In genomic region chr14:34003691-34004090, GRCh38 we compare ENCODE assay signal across 1 cellular context.
TF ChIP-seq lines count a peak whose summit lies in the region.

No MANE protein-coding gene starts in this region.

TF ChIP-seq in K562, 482 proteins besides CTCF, POLR2A, EP300 and RAD21 (continued from another document):
- TF ChIP-seq, protein P1, sequence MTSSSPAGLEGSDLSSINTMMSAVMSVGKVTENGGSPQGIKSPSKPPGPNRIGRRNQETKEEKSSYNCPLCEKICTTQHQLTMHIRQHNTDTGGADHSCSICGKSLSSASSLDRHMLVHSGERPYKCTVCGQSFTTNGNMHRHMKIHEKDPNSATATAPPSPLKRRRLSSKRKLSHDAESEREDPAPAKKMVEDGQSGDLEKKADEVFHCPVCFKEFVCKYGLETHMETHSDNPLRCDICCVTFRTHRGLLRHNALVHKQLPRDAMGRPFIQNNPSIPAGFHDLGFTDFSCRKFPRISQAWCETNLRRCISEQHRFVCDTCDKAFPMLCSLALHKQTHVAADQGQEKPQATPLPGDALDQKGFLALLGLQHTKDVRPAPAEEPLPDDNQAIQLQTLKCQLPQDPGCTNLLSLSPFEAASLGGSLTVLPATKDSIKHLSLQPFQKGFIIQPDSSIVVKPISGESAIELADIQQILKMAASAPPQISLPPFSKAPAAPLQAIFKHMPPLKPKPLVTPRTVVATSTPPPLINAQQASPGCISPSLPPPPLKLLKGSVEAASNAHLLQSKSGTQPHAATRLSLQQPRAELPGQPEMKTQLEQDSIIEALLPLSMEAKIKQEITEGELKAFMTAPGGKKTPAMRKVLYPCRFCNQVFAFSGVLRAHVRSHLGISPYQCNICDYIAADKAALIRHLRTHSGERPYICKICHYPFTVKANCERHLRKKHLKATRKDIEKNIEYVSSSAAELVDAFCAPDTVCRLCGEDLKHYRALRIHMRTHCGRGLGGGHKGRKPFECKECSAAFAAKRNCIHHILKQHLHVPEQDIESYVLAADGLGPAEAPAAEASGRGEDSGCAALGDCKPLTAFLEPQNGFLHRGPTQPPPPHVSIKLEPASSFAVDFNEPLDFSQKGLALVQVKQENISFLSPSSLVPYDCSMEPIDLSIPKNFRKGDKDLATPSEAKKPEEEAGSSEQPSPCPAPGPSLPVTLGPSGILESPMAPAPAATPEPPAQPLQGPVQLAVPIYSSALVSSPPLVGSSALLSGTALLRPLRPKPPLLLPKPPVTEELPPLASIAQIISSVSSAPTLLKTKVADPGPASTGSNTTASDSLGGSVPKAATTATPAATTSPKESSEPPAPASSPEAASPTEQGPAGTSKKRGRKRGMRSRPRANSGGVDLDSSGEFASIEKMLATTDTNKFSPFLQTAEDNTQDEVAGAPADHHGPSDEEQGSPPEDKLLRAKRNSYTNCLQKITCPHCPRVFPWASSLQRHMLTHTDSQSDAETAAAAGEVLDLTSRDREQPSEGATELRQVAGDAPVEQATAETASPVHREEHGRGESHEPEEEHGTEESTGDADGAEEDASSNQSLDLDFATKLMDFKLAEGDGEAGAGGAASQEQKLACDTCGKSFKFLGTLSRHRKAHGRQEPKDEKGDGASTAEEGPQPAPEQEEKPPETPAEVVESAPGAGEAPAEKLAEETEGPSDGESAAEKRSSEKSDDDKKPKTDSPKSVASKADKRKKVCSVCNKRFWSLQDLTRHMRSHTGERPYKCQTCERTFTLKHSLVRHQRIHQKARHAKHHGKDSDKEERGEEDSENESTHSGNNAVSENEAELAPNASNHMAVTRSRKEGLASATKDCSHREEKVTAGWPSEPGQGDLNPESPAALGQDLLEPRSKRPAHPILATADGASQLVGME (CRISPR knock-in tag; IDR thresholded peaks at IDR 0.05): no peak
- no peak for TF ChIP-seq MAFK (IDR thresholded peaks at IDR 0.05; ENCODE audit: low read length)
- TF ChIP-seq SMAD4 (CRISPR knock-in tag; conservative IDR thresholded peaks at IDR 0.05): no peak
